30 cellular contexts compared by ENCODE assay signal in the genomic region with DNA sequence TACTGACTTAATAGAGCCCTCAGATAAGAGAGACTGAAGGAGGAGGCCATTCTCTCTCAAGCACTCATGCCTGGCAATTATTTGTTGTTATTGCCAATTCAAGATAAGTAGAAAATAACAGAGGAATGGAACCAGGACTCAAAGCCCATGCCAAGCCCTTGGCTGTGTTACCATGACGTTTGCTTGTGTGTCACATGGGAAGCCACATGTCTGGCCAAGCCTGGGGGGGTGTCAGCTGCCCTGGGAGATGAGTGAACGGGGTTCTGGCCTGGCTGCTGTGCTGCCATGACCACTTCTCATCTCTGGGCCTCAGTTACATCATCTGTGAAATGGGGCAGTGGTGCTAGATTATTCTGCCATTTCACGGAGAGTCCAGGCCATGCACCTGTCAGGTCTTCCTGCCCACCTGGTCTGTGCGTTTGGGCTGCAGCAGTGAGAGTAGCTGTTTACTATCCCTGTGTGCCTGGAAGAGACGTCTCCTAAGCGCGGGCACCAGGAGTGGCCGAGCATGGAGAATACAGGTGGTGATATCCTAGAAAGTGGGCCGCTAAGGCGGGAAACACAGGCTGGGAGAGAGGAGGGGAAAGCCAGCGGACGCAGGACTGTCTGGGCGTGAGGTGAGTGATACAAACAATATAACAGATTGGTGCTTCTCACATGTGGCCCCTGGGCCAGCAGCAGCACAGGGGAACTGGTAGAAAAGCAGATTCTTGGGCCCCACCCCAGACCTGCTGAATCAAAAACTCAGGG.
DNase-seq lines count a peak whose midpoint lies in the region; ATAC-seq and TF ChIP-seq lines count a peak whose summit lies in the region.
"Had no signal": no experiment of that assay in that cellular context is flagged by ENCODE, and none has a peak within 500 bp of the region (broad histone marks: within the 10 kb centered on the region; RNA-seq: fewer than 3 reads in every experiment).

No MANE protein-coding gene starts in this region.

- H3K4me3 ChIP-seq in fibroblast of pulmonary artery (replicated peaks; ENCODE audit: low read depth, low read length) (no peak overlapping the region), coronary artery (no peak overlapping the region)
- H3K4me3 ChIP-seq in CD8-positive, alpha-beta T cell (ENCODE audit: low read depth, low read length), result no peak overlapping the region
- H3K4me3 ChIP-seq: A549, adrenal gland, colonic mucosa, gastroesophageal sphincter, skin epidermis had no signal

- no peaks in the 10 kb centered on the region for H3K36me3 ChIP-seq in CD8-positive, alpha-beta T cell (ENCODE audit: insufficient read depth, low read length)
- H3K36me3 ChIP-seq: adrenal gland, colonic mucosa, gastroesophageal sphincter had no signal

- peaks cover 61% of the 10 kb centered on the region for H3K4me1 Mint-ChIP-seq in CD8-positive, alpha-beta T cell (ENCODE audit: low read depth)
- H3K4me1 Mint-ChIP-seq: naive B cell had no signal

- peak overlapping the region; percentile 41 for H3K27ac ChIP-seq in angular gyrus (ENCODE audit: low read depth, low read length)
- no peak overlapping the region for H3K27ac ChIP-seq in CD8-positive, alpha-beta T cell (ENCODE audit: low read depth, low read length)
- no peak overlapping the region for H3K27ac ChIP-seq in coronary artery
- H3K27ac ChIP-seq: A549, colonic mucosa, gastroesophageal sphincter, KMS-11, RWPE1, skin epidermis had no signal

- CTCF ChIA-PET in CD8-positive, alpha-beta T cell (lab: Charles Lee), result interaction anchor here (1.6 kb wide), 1 partner anchor 13 kb away, joined by 3 read pairs; no protein-coding TSS in a partner anchor

- no peak overlapping the region for H3K4me3 Mint-ChIP-seq in CD8-positive, alpha-beta T cell
- H3K4me3 Mint-ChIP-seq: activated CD8-positive, alpha-beta T cell treated with anti-CD3 and anti-CD28 coated beads, Interleukin-2, amount 10 ng/mL, durations not matched to agents 7 days and 5 days; immature natural killer cell; naive B cell; type B pancreatic cell had no signal

- H3K27ac Mint-ChIP-seq in CD8-positive, alpha-beta T cell, result no peak overlapping the region
- H3K27ac Mint-ChIP-seq: activated CD8-positive, alpha-beta T cell treated with anti-CD3 and anti-CD28 coated beads, Interleukin-2, amount 10 ng/mL, durations not matched to agents 7 days and 5 days; immature natural killer cell; type B pancreatic cell had no signal

- H3K27me3 ChIP-seq in CD8-positive, alpha-beta T cell (ENCODE audit: insufficient read depth, low read length), result no peaks in the 10 kb centered on the region
- H3K27me3 ChIP-seq: adrenal gland, colonic mucosa, gastroesophageal sphincter had no signal

- POLR2A ChIA-PET in CD8-positive, alpha-beta T cell (lab: Charles Lee), result no interaction called here

- TF ChIP-seq CTCF in fibroblast of pulmonary artery (IDR thresholded peaks at IDR 0.05; ENCODE audit: low read length, missing control alignments), result no peak
- TF ChIP-seq CTCF in CD8-positive, alpha-beta T cell (IDR thresholded peaks at IDR 0.05), result no peak
- no peak for TF ChIP-seq CTCF in coronary artery (IDR thresholded peaks at IDR 0.05)

- H3K36me3 Mint-ChIP-seq in CD8-positive, alpha-beta T cell, result peaks cover 58% of the 10 kb centered on the region
- H3K36me3 Mint-ChIP-seq: naive B cell, type B pancreatic cell had no signal

- intact Hi-C loops in sciatic nerve (cut with DNase I), result no loop called here
- intact Hi-C loops in CD8-positive, alpha-beta T cell (cut with DNase I, micrococcal nuclease), result no loop called here

- no peaks in the 10 kb centered on the region for H3K9me3 ChIP-seq in CD8-positive, alpha-beta T cell (ENCODE audit: low read length)
- H3K9me3 ChIP-seq: A549, adrenal gland, colonic mucosa, gastroesophageal sphincter, SK-N-SH had no signal

- no peaks in the 10 kb centered on the region for H3K27me3 Mint-ChIP-seq in CD8-positive, alpha-beta T cell (ENCODE audit: low read depth)

- H3K4me1 ChIP-seq in CD8-positive, alpha-beta T cell (ENCODE audit: insufficient read depth, low read length), result peaks cover 44% of the 10 kb centered on the region
- H3K4me1 ChIP-seq: colonic mucosa had no signal

- DNase-seq in activated effector memory CD4-positive, alpha-beta T cell treated with anti-CD3 and anti-CD28 coated beads, Interleukin-2, amount 50 U/mL, for 16 hours, result peak; percentile 43
- no peak for DNase-seq in activated effector memory CD4-positive, alpha-beta T cell treated with Interleukin-2 at 50 U/mL for 16 hours
- DNase-seq in fibroblast of pulmonary artery (ENCODE audit: low read depth) (peak; percentile 46), sciatic nerve (ENCODE audit: low spot score) (no peak), coronary artery (ENCODE audit: low spot score) (no peak)
- DNase-seq in CD8-positive, alpha-beta T cell, result no peak
- DNase-seq: activated CD8-positive, alpha-beta T cell treated with anti-CD3 and anti-CD28 coated beads, Interleukin-2, amount 10 ng/mL, durations not matched to agents 7 days and 5 days; adrenal gland; AML-193; colonic mucosa; immature natural killer cell; MM.1S; naive B cell; NCI-H1417 treated with DMSO at 0.1 percent for 48 hours; NCI-H2081; NCI-H446 treated with DMSO at 0.1 percent for 48 hours; NCI-H82; occipital lobe; SK-N-SH; stimulated activated CD4-positive, alpha-beta T cell treated with anti-CD3 and anti-CD28 coated beads, Interleukin-1b, Interleukin-23, amount 100 ng/mL, for 48 hours; T-helper 2 cell had no signal

- ATAC-seq in sciatic nerve (peak; percentile 33), GM21825 (IDR thresholded peaks at IDR 0.05; ENCODE audit: unreplicated experiment) (no peak)
- no peak for ATAC-seq in CD8-positive, alpha-beta T cell
- ATAC-seq: A549; activated CD8-positive, alpha-beta T cell treated with anti-CD3 and anti-CD28 coated beads, Interleukin-2, amount 10 ng/mL, durations not matched to agents 7 days and 5 days; gastroesophageal sphincter; left lobe of liver had no signal

- H3K9me3 Mint-ChIP-seq in CD8-positive, alpha-beta T cell, result no peaks in the 10 kb centered on the region
- H3K9me3 Mint-ChIP-seq: immature natural killer cell, naive B cell, type B pancreatic cell had no signal

Comparison
In these comparisons a context has a peak if more than half of its experiments do, and no peak if none do; other contexts are left out.
1. DNase-seq: peak in activated effector memory CD4-positive, alpha-beta T cell treated with anti-CD3 and anti-CD28 coated beads, Interleukin-2, amount 50 U/mL, for 16 hours (single experiment) and fibroblast of pulmonary artery (single experiment); none in activated effector memory CD4-positive, alpha-beta T cell treated with Interleukin-2 at 50 U/mL for 16 hours (single experiment), sciatic nerve (single experiment), CD8-positive, alpha-beta T cell (0 of 7) and coronary artery (single experiment).